ENCODE assay signal across 19 cellular contexts in the genomic region with DNA sequence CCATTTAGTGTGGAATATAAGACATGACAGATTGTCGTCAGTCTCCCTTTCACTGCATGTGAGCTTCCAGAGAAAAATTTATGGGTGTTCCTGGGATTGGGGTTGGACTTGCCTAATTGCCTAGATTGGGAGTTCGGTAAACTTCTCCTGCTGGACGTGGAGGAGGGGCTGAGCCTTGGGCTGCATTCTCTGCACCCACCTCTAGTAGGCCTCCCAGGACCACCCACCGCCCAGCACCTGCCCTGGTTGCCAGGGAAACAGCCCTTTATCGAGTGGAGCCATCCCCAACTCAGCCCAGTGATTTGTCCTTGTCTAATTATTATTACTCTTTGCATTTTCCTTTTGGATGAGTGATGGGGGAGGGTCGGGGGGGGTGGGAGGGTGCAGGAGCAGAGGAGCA.
A peak's percentile ranks its signal among the peaks of the same experiment; 100 is the strongest.
DNase-seq lines count a peak whose midpoint lies in the region; ATAC-seq, FAIRE-seq and TF ChIP-seq lines count a peak whose summit lies in the region.
"Had no signal": no experiment of that assay in that cellular context is flagged by ENCODE, and none has a peak within 500 bp of the region (broad histone marks: within the 10 kb centered on the region; RNA-seq: fewer than 3 reads in every experiment).

No MANE protein-coding gene starts in this region.

- H4K20me1 ChIP-seq in K562 (replicated peaks; ENCODE audit: control insufficient read depth, insufficient read depth, low read length) (no peaks in the 10 kb centered on the region), neural cell (ENCODE audit: insufficient read depth) (no peaks in the 10 kb centered on the region)

- H3F3A ChIP-seq in neural cell (ENCODE audit: insufficient read depth, low read length, poor library complexity, severe bottlenecking): no peaks in the 10 kb centered on the region

- no TSS peak for BruUV-seq in K562 (replicated peaks; lab: Mats Ljungman, UMichigan)

- H3K27ac ChIP-seq in K562 (ENCODE audit: extremely low read depth, low read depth, low read length) (no peak overlapping the region), neural cell (ENCODE audit: low read length) (no peak overlapping the region), mesenchymal stem cell (ENCODE audit: low read length, poor library complexity, severe bottlenecking) (no peak overlapping the region), aorta (ENCODE audit: low read depth in 1 of 2, low read length in 2 of 2) (no peak overlapping the region)
- H3K27ac ChIP-seq: 22Rv1, prostate gland had no signal

- H3K79me2 ChIP-seq in K562 (ENCODE audit: control insufficient read depth, insufficient read depth, low read length) (no peaks in the 10 kb centered on the region), neural cell (replicated peaks; ENCODE audit: insufficient read depth, low read length) (no peaks in the 10 kb centered on the region)

- H2BK15ac ChIP-seq in mesenchymal stem cell (ENCODE audit: low read depth, poor library complexity, severe bottlenecking): no peak overlapping the region

- H2BK120ac ChIP-seq in mesenchymal stem cell (ENCODE audit: low read depth, low read length): no peak overlapping the region

- H3K4me2 ChIP-seq in K562 (ENCODE audit: insufficient read depth, low read length): no peak overlapping the region
- no peak overlapping the region for H3K4me2 ChIP-seq in neural cell (ENCODE audit: low read length)
- no peak overlapping the region for H3K4me2 ChIP-seq in mesenchymal stem cell (ENCODE audit: low read length, poor library complexity, severe bottlenecking)

- TF ChIP-seq CTCF in K562 (IDR thresholded peaks at IDR 0.05 in 2 of 3, conservative IDR thresholded peaks at IDR 0.05 in 1 of 3; ENCODE audit: insufficient read depth in 2 of 3, low read depth in 1 of 3, low read length in 3 of 3): peak; percentile 26 to 44 (median 35); a peak in 4 of 6 replicates
- peak; percentile 40 for TF ChIP-seq CTCF in neural cell (IDR thresholded peaks at IDR 0.05; ENCODE audit: poor library complexity, severe bottlenecking)

- WGBS in K562 (ENCODE audit: insufficient coverage, low coverage, missing lambda C conversion rate): 3% methylated on average over 6 of the region's 6 CpGs
- 32% methylated on average over 4 of the region's 6 CpGs for WGBS in mesenchymal stem cell
- 19 to 24% methylated on average over 6 of the region's 6 CpGs for WGBS in aorta, 2 donors

- H3K79me1 ChIP-seq in mesenchymal stem cell (replicated peaks; ENCODE audit: low read length, poor library complexity, severe bottlenecking): no peaks in the 10 kb centered on the region

- H3K27me3 ChIP-seq in K562 (ENCODE audit: control insufficient read depth in 2 of 2, insufficient read depth in 2 of 2, low read length in 2 of 2) (peaks cover 6 to 32% of the 10 kb centered on the region in 2 experiments; a peak in 3 of 5 replicates), neural cell (ENCODE audit: insufficient read depth, low read depth, low read length) (no peaks in the 10 kb centered on the region), mesenchymal stem cell (ENCODE audit: control insufficient read depth in 1 of 2, insufficient read depth in 1 of 2, low read length in 2 of 2) (peaks cover 11 to 17% of the 10 kb centered on the region in 2 experiments), aorta (ENCODE audit: control insufficient read depth in 1 of 2, insufficient read depth in 2 of 2, low read length in 1 of 2) (no peaks in the 10 kb centered on the region)

- H2AFZ ChIP-seq in K562 (ENCODE audit: low read depth, low read length) (no peak overlapping the region), neural cell (ENCODE audit: low read depth, low read length) (no peak overlapping the region), mesenchymal stem cell (ENCODE audit: low read depth, low read length) (no peak overlapping the region)

- H3K4me1 ChIP-seq in K562 (replicated peaks in 1 of 2; ENCODE audit: control insufficient read depth in 2 of 2, insufficient read depth in 2 of 2, low read length in 2 of 2) (no peaks in the 10 kb centered on the region; a peak in 1 of 5 replicates), mesenchymal stem cell (ENCODE audit: control insufficient read depth, insufficient read depth, low read depth, low read length) (peaks cover 2% of the 10 kb centered on the region), aorta (ENCODE audit: control insufficient read depth in 1 of 2, insufficient read depth in 2 of 2, low read length in 2 of 2) (no peaks in the 10 kb centered on the region)
- H3K4me1 ChIP-seq: prostate gland had no signal

- H2BK12ac ChIP-seq in mesenchymal stem cell (ENCODE audit: low read length in 2 of 2): no peak overlapping the region

- no peaks in the 10 kb centered on the region for H3K36me3 ChIP-seq in K562 (ENCODE audit: control insufficient read depth, insufficient read depth, low read length)
- no peaks in the 10 kb centered on the region for H3K36me3 ChIP-seq in neural cell (ENCODE audit: insufficient read depth, low read length)
- no peaks in the 10 kb centered on the region for H3K36me3 ChIP-seq in mesenchymal stem cell (ENCODE audit: control insufficient read depth in 1 of 2, insufficient read depth in 2 of 2, low read depth in 1 of 2, low read length in 2 of 2)
- H3K36me3 ChIP-seq in aorta (ENCODE audit: control insufficient read depth in 1 of 2, insufficient read depth in 2 of 2, low read length in 1 of 2): no peaks in the 10 kb centered on the region
- H3K36me3 ChIP-seq: prostate gland had no signal

- ATAC-seq in K562 (peak; percentile 80), aorta (ENCODE audit: low FRiP score) (no peak)

- no peak overlapping the region for H2AK5ac ChIP-seq in mesenchymal stem cell (ENCODE audit: low read length, severe bottlenecking)

- DNase-seq in DMS 273 (lab: John Stamatoyannopoulos, UW; ENCODE audit: unreplicated experiment) (peak; percentile 53), DMS 273 treated with DMSO at 0.1 percent for 48 hours (lab: John Stamatoyannopoulos, UW) (no peak), NAMALWA (ENCODE audit: low spot score) (peak; percentile 28), K562 (ENCODE audit: extremely low read depth in 1 of 4, low spot score in 3 of 4) (peak; percentile 32 to 44 (median 39)), mesenchymal stem cell (no peak), aorta (no peak)
- no peak for DNase-seq in activated effector memory CD4-positive, alpha-beta T cell treated with Interleukin-2 at 50 U/mL for 16 hours
- DNase-seq: activated CD4-positive, alpha-beta T cell treated with anti-CD3 and anti-CD28 coated beads for 48 hours; activated gamma-delta T cell treated with Interleukin-2 at 50 U/mL for 16 hours; Calu3; effector CD8-positive, alpha-beta T cell; GF-D8; naive B cell; NCI-H187; NCI-H510A treated with DMSO at 0.1 percent for 48 hours had no signal

- H3K9me3 ChIP-seq in K562 (replicated peaks; ENCODE audit: control insufficient read depth, insufficient read depth, low read depth, low read length) (no peaks in the 10 kb centered on the region; the same call in 1 of the 2 replicates), neural cell (ENCODE audit: low read length) (no peaks in the 10 kb centered on the region), mesenchymal stem cell (ENCODE audit: control insufficient read depth, low read length) (peaks cover 17% of the 10 kb centered on the region), aorta (ENCODE audit: control insufficient read depth, low read length) (peaks cover 1% of the 10 kb centered on the region)
- H3K9me3 ChIP-seq: prostate gland had no signal

- no peak for TF ChIP-seq POLR2A in K562 (conservative IDR thresholded peaks at IDR 0.05)

- no peak for FAIRE-seq in K562 (lab: Jason Lieb, UNC)
- FAIRE-seq: islet of Langerhans had no signal

- intact Hi-C loops in K562 (cut with micrococcal nuclease): no loop called here
- intact Hi-C loops in aorta (cut with DNase I): no loop called here

- H3K9me1 ChIP-seq in K562 (ENCODE audit: control insufficient read depth, insufficient read depth, low read length): no peaks in the 10 kb centered on the region

- H4K8ac ChIP-seq in mesenchymal stem cell (ENCODE audit: low read length): no peak overlapping the region

- TF ChIP-seq RAD21 in K562 (CRISPR knock-in tag; conservative IDR thresholded peaks at IDR 0.05 in 1 of 2, IDR thresholded peaks at IDR 0.05 in 1 of 2) (no peak), neural cell (conservative IDR thresholded peaks at IDR 0.05) (no peak)

- no peak overlapping the region for H3K4ac ChIP-seq in mesenchymal stem cell (ENCODE audit: low read depth in 1 of 2, low read length in 2 of 2)

- TF ChIP-seq EP300 in K562 (IDR thresholded peaks at IDR 0.05; ENCODE audit: low read length): no peak
- no peak for TF ChIP-seq EP300 in neural cell (conservative IDR thresholded peaks at IDR 0.05; ENCODE audit: poor library complexity, severe bottlenecking)

- in situ Hi-C loops in K562 (cut with MboI): no loop called here

- H2BK5ac ChIP-seq in mesenchymal stem cell (ENCODE audit: low read depth, low read length, poor library complexity, severe bottlenecking): no peak overlapping the region

- CTCF ChIA-PET in K562 (lab: Yijun Ruan, JAX; ENCODE audit: low intra/inter-chr PET ratio): interaction anchor here (0.7 kb wide), 1 partner anchor 929 kb away, joined by 5 read pairs; no protein-coding TSS in a partner anchor

- H4K91ac ChIP-seq in mesenchymal stem cell (ENCODE audit: low read length): no peak overlapping the region

- H3K4me3 ChIP-seq in K562 (no peak overlapping the region), neural cell (ENCODE audit: low read length) (no peak overlapping the region), mesenchymal stem cell (ENCODE audit: insufficient read depth in 1 of 2, low read depth in 1 of 2, low read length in 2 of 2) (no peak overlapping the region), aorta (ENCODE audit: low read length in 2 of 2) (no peak overlapping the region)
- H3K4me3 ChIP-seq: prostate gland had no signal

- POLR2A ChIA-PET in K562 (lab: Yijun Ruan, JAX): interaction anchor here (1.4 kb wide), 1 partner anchor 11 kb away, joined by 4 read pairs; no protein-coding TSS in a partner anchor

- H3K9me2 ChIP-seq in neural cell (ENCODE audit: insufficient read depth, low read length): no peaks in the 10 kb centered on the region

- no peak overlapping the region for H3K14ac ChIP-seq in mesenchymal stem cell (ENCODE audit: low read length in 2 of 2)

- H3K23ac ChIP-seq in mesenchymal stem cell (ENCODE audit: low read length in 2 of 2): no peak overlapping the region

- H3K9ac ChIP-seq in K562 (ENCODE audit: insufficient read depth in 1 of 2, low read depth in 2 of 2, low read length in 2 of 2): no peak overlapping the region
- no peak overlapping the region for H3K9ac ChIP-seq in neural cell (ENCODE audit: low read length)
- H3K9ac ChIP-seq in mesenchymal stem cell (ENCODE audit: low read length): no peak overlapping the region

- no peak overlapping the region for H3K18ac ChIP-seq in mesenchymal stem cell (ENCODE audit: low read depth in 1 of 2, low read length in 2 of 2)

TF ChIP-seq in K562, 482 proteins besides CTCF, POLR2A, EP300 and RAD21:
- TF ChIP-seq SNIP1 (IDR thresholded peaks at IDR 0.05; ENCODE audit: low read depth) (no peak), RFX1 (IDR thresholded peaks at IDR 0.05) (peak; percentile 74)

Comparison
In these comparisons a context has a peak if more than half of its experiments do, and no peak if none do; other contexts are left out.
1. DNase-seq: peak in DMS 273 (single experiment), NAMALWA (single experiment) and K562 (4 of 4); none in DMS 273 treated with DMSO at 0.1 percent for 48 hours (single experiment), mesenchymal stem cell (single experiment), aorta (0 of 2) and activated effector memory CD4-positive, alpha-beta T cell treated with Interleukin-2 at 50 U/mL for 16 hours (single experiment).